Comparison of ENCODE assay signal across 32 cellular contexts in genomic region chr2:61222567-61222966, GRCh38.
DNase-seq lines count a peak whose midpoint lies in the region; ATAC-seq, FAIRE-seq and TF ChIP-seq lines count a peak whose summit lies in the region.
"Had no signal": no experiment of that assay in that cellular context is flagged by ENCODE, and none has a peak within 500 bp of the region (broad histone marks: within the 10 kb centered on the region; RNA-seq: fewer than 3 reads in every experiment).

No MANE protein-coding gene starts in this region.

- FAIRE-seq in HepG2 (lab: Jason Lieb, UNC): no peak
- FAIRE-seq in HTR-8/SVneo (lab: Jason Lieb, UNC): peak; percentile 67
- no peak for FAIRE-seq in K562 (lab: Jason Lieb, UNC)
- FAIRE-seq: D721Med had no signal

- WGBS in HepG2 (ENCODE audit: low lambda C conversion rate): 96% methylated on average over 8 of the region's 8 CpGs
- WGBS in right lobe of liver (ENCODE audit: insufficient coverage, low coverage, low lambda C conversion rate, missing lambda C conversion rate): 100% methylated on average over 5 of the region's 8 CpGs
- WGBS in K562 (ENCODE audit: insufficient coverage, low coverage, missing lambda C conversion rate): 99% methylated on average over 8 of the region's 8 CpGs
- WGBS in mammary epithelial cell (ENCODE audit: low coverage, missing lambda C conversion rate): 98% methylated on average over 6 of the region's 8 CpGs
- WGBS in suprapubic skin: 99% methylated on average over 8 of the region's 8 CpGs

- dilution Hi-C loops in mammary epithelial cell (cut with HindIII; ENCODE audit: low sequenced_read_pairs): no loop called here

- BruUV-seq in HepG2 (replicated peaks; lab: Mats Ljungman, UMichigan): no TSS peak
- no TSS peak for BruUV-seq in K562 (replicated peaks; lab: Mats Ljungman, UMichigan)
- BruUV-seq in mammary epithelial cell (replicated peaks; lab: Mats Ljungman, UMichigan): no TSS peak

- TF ChIP-seq POLR2A in HepG2 (IDR thresholded peaks at IDR 0.05; ENCODE audit: insufficient read depth in 1 of 2, low read depth in 2 of 2, low read length in 2 of 2) (no peak), right lobe of liver (IDR thresholded peaks at IDR 0.05) (no peak), K562 (conservative IDR thresholded peaks at IDR 0.05) (no peak), suprapubic skin (IDR thresholded peaks at IDR 0.05) (no peak)

- TF ChIP-seq EP300 in HepG2 (IDR thresholded peaks at IDR 0.05; ENCODE audit: low read depth in 2 of 2, low read length in 2 of 2): no peak
- TF ChIP-seq EP300 in HepG2 (CRISPR knock-in tag; IDR thresholded peaks at IDR 0.05; ENCODE audit: borderline replicate concordance): no peak
- TF ChIP-seq EP300 in K562 (IDR thresholded peaks at IDR 0.05; ENCODE audit: low read length): no peak
- no peak for TF ChIP-seq EP300 in suprapubic skin (IDR thresholded peaks at IDR 0.05)

- H4K20me1 ChIP-seq in HepG2 (ENCODE audit: insufficient read depth, low read length) (no peaks in the 10 kb centered on the region), K562 (replicated peaks; ENCODE audit: control insufficient read depth, insufficient read depth, low read length) (no peaks in the 10 kb centered on the region), mammary epithelial cell (ENCODE audit: insufficient read depth, low read length) (no peaks in the 10 kb centered on the region)
- H4K20me1 ChIP-seq: BLaER1; BLaER1 treated with 17β-estradiol and CSF1 and Interleukin-3, amounts not matched to agents 10 nM and 100 nM had no signal

- CTCF ChIA-PET in HepG2 (lab: Yijun Ruan, JAX; ENCODE audit: low intra/inter-chr PET ratio, low total read pairs) (no interaction called here), K562 (lab: Yijun Ruan, JAX; ENCODE audit: low intra/inter-chr PET ratio) (no interaction called here), mammary epithelial cell (lab: Charles Lee; ENCODE audit: low non-redundant PET) (no interaction called here)

- H3K36me3 ChIP-seq in HepG2 (replicated peaks in 1 of 2; ENCODE audit: control insufficient read depth in 1 of 2, insufficient read depth in 2 of 2, low read length in 2 of 2): peaks cover 15 to 73% of the 10 kb centered on the region in 2 experiments
- H3K36me3 ChIP-seq in right lobe of liver: peaks cover 0 to 37% (median 9%) of the 10 kb centered on the region in 4 donors
- H3K36me3 ChIP-seq in K562 (ENCODE audit: control insufficient read depth, insufficient read depth, low read length): peaks cover 85% of the 10 kb centered on the region
- peaks cover 9% of the 10 kb centered on the region for H3K36me3 ChIP-seq in mammary epithelial cell (ENCODE audit: insufficient read depth, low read length)
- peaks cover 53% of the 10 kb centered on the region for H3K36me3 ChIP-seq in suprapubic skin
- H3K36me3 ChIP-seq: BE2C had no signal

- no peak for ATAC-seq in HepG2
- ATAC-seq in right lobe of liver: no peak
- ATAC-seq in K562: no peak
- ATAC-seq: A549; CD8-positive, alpha-beta T cell had no signal

- POLR2A ChIA-PET in HepG2 (lab: Yijun Ruan, JAX) (no interaction called here), K562 (lab: Yijun Ruan, JAX) (interaction anchor here (1.3 kb wide), 1 partner anchor 8 kb away, joined by 3 read pairs; no protein-coding TSS in a partner anchor)

- H3K9me3 ChIP-seq in HepG2 (ENCODE audit: low read length): no peaks in the 10 kb centered on the region
- no peaks in the 10 kb centered on the region for H3K9me3 ChIP-seq in right lobe of liver
- no peaks in the 10 kb centered on the region for H3K9me3 ChIP-seq in K562 (replicated peaks; ENCODE audit: control insufficient read depth, insufficient read depth, low read depth, low read length)
- no peaks in the 10 kb centered on the region for H3K9me3 ChIP-seq in mammary epithelial cell (replicated peaks; ENCODE audit: insufficient read depth, low read length)
- H3K9me3 ChIP-seq in suprapubic skin: no peaks in the 10 kb centered on the region
- H3K9me3 ChIP-seq: A549; BE2C; BLaER1; BLaER1 treated with 17β-estradiol and CSF1 and Interleukin-3, amounts not matched to agents 10 nM and 100 nM; Caco-2 had no signal

- TF ChIP-seq CTCF in HepG2 (CRISPR knock-in tag; IDR thresholded peaks at IDR 0.05): no peak
- no peak for TF ChIP-seq CTCF in right lobe of liver (IDR thresholded peaks at IDR 0.05)
- TF ChIP-seq CTCF in K562 (IDR thresholded peaks at IDR 0.05 in 2 of 3, conservative IDR thresholded peaks at IDR 0.05 in 1 of 3; ENCODE audit: insufficient read depth in 2 of 3, low read depth in 1 of 3, low read length in 3 of 3): no peak
- TF ChIP-seq CTCF in mammary epithelial cell (conservative IDR thresholded peaks at IDR 0.05 in 1 of 2, IDR thresholded peaks at IDR 0.05 in 1 of 2; ENCODE audit: extremely low read depth in 1 of 2, insufficient read depth in 1 of 2, low read depth in 1 of 2, low read length in 2 of 2): no peak
- no peak for TF ChIP-seq CTCF in suprapubic skin (IDR thresholded peaks at IDR 0.05)

- in situ Hi-C loops in HepG2 (cut with HindIII; ENCODE audit: extremely low pct_ligation_motif_present, low pct_unique_long_range_greater_than_20kb): no loop called here
- in situ Hi-C loops in K562 (cut with MboI): no loop called here
- in situ Hi-C loops in mammary epithelial cell (cut with MboI; ENCODE audit: low sequenced_read_pairs in 2 of 2): no loop called here

- H3K27ac ChIP-seq in HepG2 (ENCODE audit: extremely low read length, insufficient read depth, low read length): no peak overlapping the region
- no peak overlapping the region for H3K27ac ChIP-seq in right lobe of liver
- no peak overlapping the region for H3K27ac ChIP-seq in K562 (ENCODE audit: extremely low read depth, low read depth, low read length)
- no peak overlapping the region for H3K27ac ChIP-seq in mammary epithelial cell (ENCODE audit: insufficient read depth, low read depth, low read length)
- no peak overlapping the region for H3K27ac ChIP-seq in suprapubic skin
- H3K27ac ChIP-seq: 22Rv1; A549; BLaER1; BLaER1 treated with 17β-estradiol and CSF1 and Interleukin-3, amounts not matched to agents 10 nM and 100 nM; C4-2B had no signal

- no peaks in the 10 kb centered on the region for H3K27me3 ChIP-seq in HepG2 (ENCODE audit: control insufficient read depth in 1 of 2, insufficient read depth in 2 of 2, low read length in 2 of 2)
- no peaks in the 10 kb centered on the region for H3K27me3 ChIP-seq in right lobe of liver
- no peaks in the 10 kb centered on the region for H3K27me3 ChIP-seq in K562 (ENCODE audit: control insufficient read depth in 2 of 2, insufficient read depth in 2 of 2, low read length in 2 of 2)
- no peaks in the 10 kb centered on the region for H3K27me3 ChIP-seq in mammary epithelial cell (ENCODE audit: insufficient read depth, low read length)
- no peaks in the 10 kb centered on the region for H3K27me3 ChIP-seq in suprapubic skin
- H3K27me3 ChIP-seq: BE2C; BLaER1; BLaER1 treated with 17β-estradiol and CSF1 and Interleukin-3, amounts not matched to agents 10 nM and 100 nM had no signal

- no peaks in the 10 kb centered on the region for H3K79me2 ChIP-seq in HepG2 (ENCODE audit: insufficient read depth, low read length)
- H3K79me2 ChIP-seq in K562 (ENCODE audit: control insufficient read depth, insufficient read depth, low read length): no peaks in the 10 kb centered on the region
- no peaks in the 10 kb centered on the region for H3K79me2 ChIP-seq in mammary epithelial cell (ENCODE audit: insufficient read depth, low read length)

- intact Hi-C loops in HepG2 (cut with micrococcal nuclease; ENCODE audit: unreplicated experiment) (no loop called here), right lobe of liver (cut with DNase I) (no loop called here), K562 (cut with micrococcal nuclease) (no loop called here), mammary epithelial cell (cut with micrococcal nuclease) (no loop called here)

- no peak for DNase-seq in HepG2 (ENCODE audit: low spot score)
- no peak for DNase-seq in right lobe of liver
- DNase-seq in HTR-8/SVneo (ENCODE audit: insufficient read length, low spot score): no peak
- no peak for DNase-seq in K562 (ENCODE audit: extremely low read depth in 1 of 4, low spot score in 3 of 4)
- no peak for DNase-seq in mammary epithelial cell
- DNase-seq in suprapubic skin (ENCODE audit: low spot score in 2 of 2): no peak
- DNase-seq: 8988T; ACHN; AML-193; BE2C; C1 segment of cervical spinal cord; Caco-2; Calu3; CD4-positive, alpha-beta memory T cell; CD4-positive, alpha-beta T cell; CD4-positive, CD25-positive, alpha-beta regulatory T cell; CD8-positive, alpha-beta memory T cell; CD8-positive, alpha-beta T cell; COR-L47; DMS 273 treated with DMSO at 0.1 percent for 48 hours; DMS153; DMS53; DMS79; DMS79 treated with DMSO at 0.1 percent for 48 hours; DND-41; EL had no signal

- H3K4me2 ChIP-seq in HepG2 (ENCODE audit: low read depth, low read length) (no peak overlapping the region), K562 (ENCODE audit: insufficient read depth, low read length) (no peak overlapping the region), mammary epithelial cell (ENCODE audit: insufficient read depth, low read depth, low read length) (no peak overlapping the region)
- H3K4me2 ChIP-seq: A549; BLaER1; BLaER1 treated with 17β-estradiol and CSF1 and Interleukin-3, amounts not matched to agents 10 nM and 100 nM had no signal

- H3K4me1 ChIP-seq in HepG2 (ENCODE audit: insufficient read depth, low read length): no peaks in the 10 kb centered on the region
- H3K4me1 ChIP-seq in right lobe of liver: no peaks in the 10 kb centered on the region
- no peaks in the 10 kb centered on the region for H3K4me1 ChIP-seq in K562 (replicated peaks in 1 of 2; ENCODE audit: control insufficient read depth in 2 of 2, insufficient read depth in 2 of 2, low read length in 2 of 2)
- H3K4me1 ChIP-seq in mammary epithelial cell (ENCODE audit: insufficient read depth, low read length): no peaks in the 10 kb centered on the region
- H3K4me1 ChIP-seq in suprapubic skin: no peaks in the 10 kb centered on the region
- H3K4me1 ChIP-seq: BE2C; BLaER1; BLaER1 treated with 17β-estradiol and CSF1 and Interleukin-3, amounts not matched to agents 10 nM and 100 nM; Caco-2 had no signal

- H2AFZ ChIP-seq in HepG2 (ENCODE audit: low read length): no peak overlapping the region
- no peak overlapping the region for H2AFZ ChIP-seq in K562 (ENCODE audit: low read depth, low read length)
- no peak overlapping the region for H2AFZ ChIP-seq in mammary epithelial cell (ENCODE audit: low read depth, low read length)

- TF ChIP-seq RAD21 in HepG2 (CRISPR knock-in tag; IDR thresholded peaks at IDR 0.05): no peak
- TF ChIP-seq RAD21 in K562 (CRISPR knock-in tag; conservative IDR thresholded peaks at IDR 0.05 in 1 of 2, IDR thresholded peaks at IDR 0.05 in 1 of 2): no peak

- H3K9me1 ChIP-seq in K562 (ENCODE audit: control insufficient read depth, insufficient read depth, low read length): no peaks in the 10 kb centered on the region

- H3K4me3 ChIP-seq in HepG2 (replicated peaks in 1 of 3; ENCODE audit: insufficient read depth in 1 of 3, low read depth in 2 of 3, low read length in 3 of 3) (no peak overlapping the region), right lobe of liver (no peak overlapping the region), K562 (no peak overlapping the region), mammary epithelial cell (replicated peaks in 1 of 3; ENCODE audit: insufficient read depth in 1 of 3, low read depth in 2 of 3, low read length in 3 of 3) (no peak overlapping the region), suprapubic skin (no peak overlapping the region)
- H3K4me3 ChIP-seq: A549; BLaER1; BLaER1 treated with 17β-estradiol and CSF1 and Interleukin-3, amounts not matched to agents 10 nM and 100 nM had no signal

- H3K9ac ChIP-seq in HepG2 (ENCODE audit: insufficient read depth, low read depth, low read length) (no peak overlapping the region), K562 (ENCODE audit: insufficient read depth in 1 of 2, low read depth in 2 of 2, low read length in 2 of 2) (no peak overlapping the region), mammary epithelial cell (ENCODE audit: insufficient read depth, low read length) (no peak overlapping the region)
- H3K9ac ChIP-seq: BLaER1; BLaER1 treated with 17β-estradiol and CSF1 and Interleukin-3, amounts not matched to agents 10 nM and 100 nM had no signal
